Comparison of ENCODE assay signal across 1 cellular context in genomic region chr18:79963658-79964329, GRCh38.
TF ChIP-seq lines count a peak whose summit lies in the region.

No MANE protein-coding gene starts in this region.

TF ChIP-seq in IMR-90, 13 proteins besides CTCF, POLR2A, EP300 and RAD21 (continued from another document):
- no peak for TF ChIP-seq USF2 (IDR thresholded peaks at IDR 0.05; ENCODE audit: low read depth, low read length)
- TF ChIP-seq SMC3 (IDR thresholded peaks at IDR 0.05; ENCODE audit: low read depth, low read length) = no peak
- no peak for TF ChIP-seq MXI1 (IDR thresholded peaks at IDR 0.05; ENCODE audit: borderline replicate concordance, low read depth, low read length)
TF ChIP-seq in IMR-90: peak in this region for 0.
